In genomic region chr22:24592144-24592845, GRCh38 we compare ENCODE assay signal across 8 cellular contexts. TPM values are rescaled to one million over a fixed set of nuclear protein-coding genes. Genes with fewer than 3 reads are reported as not detected.
DNase-seq lines count a peak whose midpoint lies in the region; ATAC-seq and TF ChIP-seq lines count a peak whose summit lies in the region.

No MANE protein-coding gene starts in this region.

- no peaks in the 10 kb centered on the region for H3K27me3 Mint-ChIP-seq in osteocyte (ENCODE audit: unreplicated experiment)

- ATAC-seq in GM19463 (IDR thresholded peaks at IDR 0.05; ENCODE audit: unreplicated experiment): peak; percentile 18

- H3K9me3 Mint-ChIP-seq in osteocyte (ENCODE audit: unreplicated experiment): no peaks in the 10 kb centered on the region

- DNase-seq in AG08395 (ENCODE audit: low spot score): peak; percentile 31
- DNase-seq in foreskin melanocyte: peak; percentile 17
- DNase-seq in osteocyte (ENCODE audit: extremely low spot score, unreplicated experiment): no peak
- DNase-seq in NCI-H187 (lab: John Stamatoyannopoulos, UW): no peak
- DNase-seq in NCI-H82 (lab: John Stamatoyannopoulos, UW): no peak
- DNase-seq in glomerular visceral epithelial cell (ENCODE audit: extremely low spot score): no peak

- H3K4me1 Mint-ChIP-seq in osteocyte (ENCODE audit: unreplicated experiment): peaks cover 7% of the 10 kb centered on the region

- no peaks in the 10 kb centered on the region for H3K36me3 Mint-ChIP-seq in osteocyte (ENCODE audit: unreplicated experiment)

- peak overlapping the region; percentile 85 for H3K4me3 Mint-ChIP-seq in osteocyte (ENCODE audit: unreplicated experiment)

- H3K27ac Mint-ChIP-seq in osteocyte (ENCODE audit: unreplicated experiment): peak overlapping the region; percentile 67

- H3K4me3 ChIP-seq in WI38 (ENCODE audit: low read depth, low read length): peak overlapping the region; percentile 65

- TF ChIP-seq CTCF in WI38 (IDR thresholded peaks at IDR 0.05; ENCODE audit: low read depth, low read length) (no peak), osteocyte (IDR thresholded peaks at IDR 0.05) (no peak)

RNA-seq across cellular contexts. Expression of gene LRRC75B, which starts 0.6 kb away (rescaled TPM):
- total RNA-seq in osteocyte: 10.3 and 11.0 TPM in 2 replicates

RNA-seq across cellular contexts. Expression of gene GGT1, which starts 10.7 kb away (rescaled TPM):
- 1.9 and 2.6 TPM in 2 replicates for total RNA-seq in osteocyte

RNA-seq across cellular contexts. Expression of gene SNRPD3, which starts 36.5 kb away (rescaled TPM):
- 73.3 and 84.9 TPM in 2 replicates for total RNA-seq in osteocyte

RNA-seq across cellular contexts. Expression of gene GUCD1, which starts 37.4 kb away (rescaled TPM):
- total RNA-seq in osteocyte: 79.3 and 81.5 TPM in 2 replicates

Comparison
In these comparisons a context has a peak if more than half of its experiments do, and no peak if none do; other contexts are left out.
1. DNase-seq: peak in AG08395 (single experiment) and foreskin melanocyte (single experiment); none in osteocyte (single experiment), NCI-H187 (0 of 2), NCI-H82 (single experiment) and glomerular visceral epithelial cell (single experiment).